18 cellular contexts compared by ENCODE assay signal in genomic region chr9:11199335-11199734, GRCh38.
"Had no signal": no experiment of that assay in that cellular context is flagged by ENCODE, and none has a peak within 500 bp of the region (broad histone marks: within the 10 kb centered on the region; RNA-seq: fewer than 3 reads in every experiment).

No MANE protein-coding gene starts in this region.

- H3K4me3 ChIP-seq: adrenal gland, gastrocnemius medialis, heart right ventricle, left ventricle myocardium inferior, skin epidermis, transverse colon, vagina had no signal

- H3K4me1 ChIP-seq: adrenal gland, gastrocnemius medialis, heart right ventricle, left ventricle myocardium inferior, transverse colon, vagina had no signal

- H3K9me3 ChIP-seq: adrenal gland, gastrocnemius medialis, left ventricle myocardium inferior, transverse colon, vagina had no signal

- H3K27me3 ChIP-seq: adrenal gland, gastrocnemius medialis, heart right ventricle, transverse colon, vagina had no signal

- H3K36me3 ChIP-seq: adrenal gland, gastrocnemius medialis, heart right ventricle, left ventricle myocardium inferior, transverse colon, vagina, WERI-Rb-1 had no signal

- DNase-seq: activated CD4-positive, alpha-beta T cell treated with anti-CD3 and anti-CD28 coated beads for 4 hours; activated CD8-positive, alpha-beta T cell treated with anti-CD3 and anti-CD28 coated beads for 36 hours; activated effector memory CD4-positive, alpha-beta T cell treated with Interleukin-2 at 50 U/mL for 16 hours; activated naive CD4-positive, alpha-beta T cell treated with anti-CD3 and anti-CD28 coated beads, Interleukin-2, amount 50 U/mL, for 16 hours; activated T-cell treated with anti-CD3 and anti-CD28 coated beads, Interleukin-2, amount 50 U/mL, for 4 hours; adrenal gland; dermis blood vessel endothelial cell; erythroblast; gastrocnemius medialis; heart right ventricle; left ventricle myocardium inferior; naive thymus-derived CD8-positive, alpha-beta T cell; right cardiac atrium; stimulated activated naive CD8-positive, alpha-beta T cell treated with anti-CD3 and anti-CD28 coated beads, Interleukin-15, Interleukin-2, amounts not matched to agents 100 U/mL and 50 U/mL, for 24 hours; transverse colon; WERI-Rb-1 had no signal
